ENCODE assay signal across 7 cellular contexts in the genomic region with DNA sequence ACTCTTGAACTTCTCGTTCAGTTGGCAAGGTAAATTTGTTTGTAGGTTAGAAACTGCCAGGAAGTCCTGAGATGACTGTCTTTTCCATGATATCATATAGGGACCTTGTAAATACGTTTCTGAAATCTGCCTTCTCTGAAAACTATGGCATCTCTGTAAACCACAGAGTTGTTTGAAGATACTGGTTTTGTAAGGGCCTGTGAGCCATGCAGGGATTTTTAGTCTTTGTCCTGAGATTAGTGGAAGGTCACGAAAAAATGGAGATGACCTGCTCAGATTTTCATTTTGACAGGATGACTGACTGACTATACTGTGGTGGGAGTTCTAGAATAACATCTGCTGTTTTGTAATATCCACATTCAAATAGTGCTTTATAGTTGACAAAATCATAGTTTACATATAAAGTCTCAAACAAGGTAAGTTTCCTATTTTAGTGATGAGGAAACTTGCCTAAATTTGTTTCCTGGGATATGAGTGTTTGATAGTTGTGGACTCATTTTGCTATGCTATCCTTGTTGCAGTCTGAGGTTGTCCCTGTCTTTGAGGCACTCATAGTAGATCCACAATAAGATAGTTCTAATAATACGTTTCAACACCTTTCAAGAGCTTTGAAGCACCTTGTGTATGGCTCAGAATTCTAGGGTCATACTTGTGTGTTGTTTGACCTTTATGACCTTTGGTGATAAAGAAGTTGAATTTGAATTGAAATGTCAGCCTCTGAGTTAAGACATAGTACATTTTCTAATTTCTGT. TPM values are rescaled to one million over a fixed set of nuclear protein-coding genes. Genes with fewer than 3 reads are reported as not detected.
DNase-seq lines count a peak whose midpoint lies in the region; ATAC-seq and TF ChIP-seq lines count a peak whose summit lies in the region.
"Not testable (repeated sequence)": the region's sequence is repeated elsewhere in the genome, so short reads cannot be mapped to it uniquely, and the experiment has no call there.

No MANE protein-coding gene starts in this region.

- not testable (repeated sequence) for TF ChIP-seq CTCF in CD4-positive, alpha-beta T cell (IDR thresholded peaks at IDR 0.05)

- POLR2A ChIA-PET in CD4-positive, alpha-beta T cell (lab: Charles Lee); activated CD4-positive, alpha-beta memory T cell treated with anti-CD3 and anti-CD28 coated beads for 36 hours (lab: Charles Lee): not testable (repeated sequence)

- H3K4me1 Mint-ChIP-seq in CD4-positive, alpha-beta T cell (ENCODE audit: low read depth); T-helper 17 cell; activated CD4-positive, alpha-beta memory T cell treated with anti-CD3 and anti-CD28 coated beads for 36 hours (ENCODE audit: low read depth); activated naive CD4-positive, alpha-beta T cell treated with anti-CD3 and anti-CD28 coated beads, Interleukin-2, amount 10 ng/mL, durations not matched to agents 7 days and 5 days; stimulated activated effector memory CD8-positive, alpha-beta T cell treated with anti-CD3 and anti-CD28 coated beads, Interleukin-12 subunit alpha, Interleukin-12 subunit beta, amount 100 ng/mL, for 72 hours: not testable (repeated sequence)
- H3K4me1 Mint-ChIP-seq in activated T-cell treated with anti-CD3 and anti-CD28 coated beads, Interleukin-2, amount 50 U/mL, for 4 hours (ENCODE audit: low read depth) = peaks cover 11% of the 10 kb centered on the region
- peaks cover 15% of the 10 kb centered on the region for H3K4me1 Mint-ChIP-seq in activated naive CD8-positive, alpha-beta T cell treated with anti-CD3 and anti-CD28 coated beads, Interleukin-2, amount 50 U/mL, for 24 hours

- peak overlapping the region; percentile 1 for H3K27ac Mint-ChIP-seq in CD4-positive, alpha-beta T cell
- peak overlapping the region; percentile 57 for H3K27ac Mint-ChIP-seq in T-helper 17 cell
- H3K27ac Mint-ChIP-seq in activated CD4-positive, alpha-beta memory T cell treated with anti-CD3 and anti-CD28 coated beads for 36 hours = peak overlapping the region; percentile 76
- peak overlapping the region; percentile 83 for H3K27ac Mint-ChIP-seq in activated naive CD4-positive, alpha-beta T cell treated with anti-CD3 and anti-CD28 coated beads, Interleukin-2, amount 10 ng/mL, durations not matched to agents 7 days and 5 days
- peak overlapping the region; percentile 96 for H3K27ac Mint-ChIP-seq in activated naive CD8-positive, alpha-beta T cell treated with anti-CD3 and anti-CD28 coated beads, Interleukin-2, amount 50 U/mL, for 24 hours
- peak overlapping the region; percentile 86 for H3K27ac Mint-ChIP-seq in stimulated activated effector memory CD8-positive, alpha-beta T cell treated with anti-CD3 and anti-CD28 coated beads, Interleukin-12 subunit alpha, Interleukin-12 subunit beta, amount 100 ng/mL, for 72 hours

- ATAC-seq in CD4-positive, alpha-beta T cell (ENCODE audit: poor library complexity) = not testable (repeated sequence)
- ATAC-seq in T-helper 17 cell = peak; percentile 58
- peak; percentile 71 to 93 for ATAC-seq in activated T-cell treated with anti-CD3 and anti-CD28 coated beads, Interleukin-2, amount 50 U/mL, for 4 hours
- peak; percentile 93 for ATAC-seq in activated naive CD8-positive, alpha-beta T cell treated with anti-CD3 and anti-CD28 coated beads, Interleukin-2, amount 50 U/mL, for 24 hours
- peak; percentile 95 for ATAC-seq in stimulated activated effector memory CD8-positive, alpha-beta T cell treated with anti-CD3 and anti-CD28 coated beads, Interleukin-12 subunit alpha, Interleukin-12 subunit beta, amount 100 ng/mL, for 72 hours

- intact Hi-C loops in CD4-positive, alpha-beta T cell (cut with DNase I, micrococcal nuclease); activated CD4-positive, alpha-beta memory T cell treated with anti-CD3 and anti-CD28 coated beads for 36 hours (cut with micrococcal nuclease): not testable (repeated sequence)

- not testable (repeated sequence) for H3K9me3 ChIP-seq in CD4-positive, alpha-beta T cell (ENCODE audit: control insufficient read depth, low read length); T-helper 17 cell (ENCODE audit: control insufficient read depth, low read length, poor library complexity, severe bottlenecking)

- H3K27me3 ChIP-seq in CD4-positive, alpha-beta T cell (ENCODE audit: control insufficient read depth, insufficient read depth, low read length) = not testable (repeated sequence)

- H3K4me3 Mint-ChIP-seq in CD4-positive, alpha-beta T cell; T-helper 17 cell; stimulated activated effector memory CD8-positive, alpha-beta T cell treated with anti-CD3 and anti-CD28 coated beads, Interleukin-12 subunit alpha, Interleukin-12 subunit beta, amount 100 ng/mL, for 72 hours: not testable (repeated sequence)
- H3K4me3 Mint-ChIP-seq in activated CD4-positive, alpha-beta memory T cell treated with anti-CD3 and anti-CD28 coated beads for 36 hours = peak overlapping the region; percentile 6
- H3K4me3 Mint-ChIP-seq in activated T-cell treated with anti-CD3 and anti-CD28 coated beads, Interleukin-2, amount 50 U/mL, for 4 hours = peak overlapping the region; percentile 48
- peak overlapping the region; percentile 48 for H3K4me3 Mint-ChIP-seq in activated naive CD4-positive, alpha-beta T cell treated with anti-CD3 and anti-CD28 coated beads, Interleukin-2, amount 10 ng/mL, durations not matched to agents 7 days and 5 days
- H3K4me3 Mint-ChIP-seq in activated naive CD8-positive, alpha-beta T cell treated with anti-CD3 and anti-CD28 coated beads, Interleukin-2, amount 50 U/mL, for 24 hours = peak overlapping the region; percentile 65

- not testable (repeated sequence) for H3K27me3 Mint-ChIP-seq in CD4-positive, alpha-beta T cell; T-helper 17 cell; activated CD4-positive, alpha-beta memory T cell treated with anti-CD3 and anti-CD28 coated beads for 36 hours; activated T-cell treated with anti-CD3 and anti-CD28 coated beads, Interleukin-2, amount 50 U/mL, for 4 hours (ENCODE audit: low read depth); activated naive CD4-positive, alpha-beta T cell treated with anti-CD3 and anti-CD28 coated beads, Interleukin-2, amount 10 ng/mL, durations not matched to agents 7 days and 5 days; activated naive CD8-positive, alpha-beta T cell treated with anti-CD3 and anti-CD28 coated beads, Interleukin-2, amount 50 U/mL, for 24 hours

- H3K36me3 Mint-ChIP-seq in CD4-positive, alpha-beta T cell (ENCODE audit: low read depth); T-helper 17 cell (ENCODE audit: low read depth); activated CD4-positive, alpha-beta memory T cell treated with anti-CD3 and anti-CD28 coated beads for 36 hours; activated T-cell treated with anti-CD3 and anti-CD28 coated beads, Interleukin-2, amount 50 U/mL, for 4 hours (ENCODE audit: insufficient read depth); activated naive CD4-positive, alpha-beta T cell treated with anti-CD3 and anti-CD28 coated beads, Interleukin-2, amount 10 ng/mL, durations not matched to agents 7 days and 5 days; activated naive CD8-positive, alpha-beta T cell treated with anti-CD3 and anti-CD28 coated beads, Interleukin-2, amount 50 U/mL, for 24 hours (ENCODE audit: low read depth); stimulated activated effector memory CD8-positive, alpha-beta T cell treated with anti-CD3 and anti-CD28 coated beads, Interleukin-12 subunit alpha, Interleukin-12 subunit beta, amount 100 ng/mL, for 72 hours: not testable (repeated sequence)

- CTCF ChIA-PET in CD4-positive, alpha-beta T cell (lab: Charles Lee); activated CD4-positive, alpha-beta memory T cell treated with anti-CD3 and anti-CD28 coated beads for 36 hours (lab: Charles Lee); activated naive CD4-positive, alpha-beta T cell treated with anti-CD3 and anti-CD28 coated beads, Interleukin-2, amount 10 ng/mL, durations not matched to agents 7 days and 5 days (lab: Charles Lee): not testable (repeated sequence)

- H3K9me3 Mint-ChIP-seq in CD4-positive, alpha-beta T cell; activated CD4-positive, alpha-beta memory T cell treated with anti-CD3 and anti-CD28 coated beads for 36 hours; activated T-cell treated with anti-CD3 and anti-CD28 coated beads, Interleukin-2, amount 50 U/mL, for 4 hours; activated naive CD4-positive, alpha-beta T cell treated with anti-CD3 and anti-CD28 coated beads, Interleukin-2, amount 10 ng/mL, durations not matched to agents 7 days and 5 days; activated naive CD8-positive, alpha-beta T cell treated with anti-CD3 and anti-CD28 coated beads, Interleukin-2, amount 50 U/mL, for 24 hours; stimulated activated effector memory CD8-positive, alpha-beta T cell treated with anti-CD3 and anti-CD28 coated beads, Interleukin-12 subunit alpha, Interleukin-12 subunit beta, amount 100 ng/mL, for 72 hours: not testable (repeated sequence)

- not testable (repeated sequence) for DNase-seq in CD4-positive, alpha-beta T cell; T-helper 17 cell; activated CD4-positive, alpha-beta memory T cell treated with anti-CD3 and anti-CD28 coated beads for 36 hours; activated T-cell treated with anti-CD3 and anti-CD28 coated beads, Interleukin-2, amount 50 U/mL, for 4 hours; activated naive CD4-positive, alpha-beta T cell treated with anti-CD3 and anti-CD28 coated beads, Interleukin-2, amount 10 ng/mL, durations not matched to agents 7 days and 5 days; activated naive CD8-positive, alpha-beta T cell treated with anti-CD3 and anti-CD28 coated beads, Interleukin-2, amount 50 U/mL, for 24 hours; stimulated activated effector memory CD8-positive, alpha-beta T cell treated with anti-CD3 and anti-CD28 coated beads, Interleukin-12 subunit alpha, Interleukin-12 subunit beta, amount 100 ng/mL, for 72 hours (ENCODE audit: low spot score in 2 of 2)

- H3K27ac ChIP-seq in CD4-positive, alpha-beta T cell (ENCODE audit: low read depth, low read length) = not testable (repeated sequence)

RNA-seq across cellular contexts. Expression of gene PLGLB2, which starts 43.1 kb away (rescaled TPM):
- total RNA-seq in CD4-positive, alpha-beta T cell = 1 to 10 TPM; 1.6 to 2.1 TPM
- 1 to 10 TPM; 3.6 to 4.5 TPM for total RNA-seq in T-helper 17 cell
- total RNA-seq in activated CD4-positive, alpha-beta memory T cell treated with anti-CD3 and anti-CD28 coated beads for 36 hours = under 1 TPM; 0.29 to 0.64 TPM
- total RNA-seq in activated T-cell treated with anti-CD3 and anti-CD28 coated beads, Interleukin-2, amount 50 U/mL, for 4 hours = under 1 TPM in 2 of 3 donors, not detected in 1; 0.16 TPM

Comparison
In these comparisons a context has a peak if more than half of its experiments do, and no peak if none do; other contexts are left out.
1. H3K27ac Mint-ChIP-seq: peak in every context shown above with its lines; median percentile 96 in activated naive CD8-positive, alpha-beta T cell treated with anti-CD3 and anti-CD28 coated beads, Interleukin-2, amount 50 U/mL, for 24 hours; 86 in stimulated activated effector memory CD8-positive, alpha-beta T cell treated with anti-CD3 and anti-CD28 coated beads, Interleukin-12 subunit alpha, Interleukin-12 subunit beta, amount 100 ng/mL, for 72 hours; 83 in activated naive CD4-positive, alpha-beta T cell treated with anti-CD3 and anti-CD28 coated beads, Interleukin-2, amount 10 ng/mL, durations not matched to agents 7 days and 5 days; 76 in activated CD4-positive, alpha-beta memory T cell treated with anti-CD3 and anti-CD28 coated beads for 36 hours; 57 in T-helper 17 cell; 1 in CD4-positive, alpha-beta T cell.